In the genomic region with DNA sequence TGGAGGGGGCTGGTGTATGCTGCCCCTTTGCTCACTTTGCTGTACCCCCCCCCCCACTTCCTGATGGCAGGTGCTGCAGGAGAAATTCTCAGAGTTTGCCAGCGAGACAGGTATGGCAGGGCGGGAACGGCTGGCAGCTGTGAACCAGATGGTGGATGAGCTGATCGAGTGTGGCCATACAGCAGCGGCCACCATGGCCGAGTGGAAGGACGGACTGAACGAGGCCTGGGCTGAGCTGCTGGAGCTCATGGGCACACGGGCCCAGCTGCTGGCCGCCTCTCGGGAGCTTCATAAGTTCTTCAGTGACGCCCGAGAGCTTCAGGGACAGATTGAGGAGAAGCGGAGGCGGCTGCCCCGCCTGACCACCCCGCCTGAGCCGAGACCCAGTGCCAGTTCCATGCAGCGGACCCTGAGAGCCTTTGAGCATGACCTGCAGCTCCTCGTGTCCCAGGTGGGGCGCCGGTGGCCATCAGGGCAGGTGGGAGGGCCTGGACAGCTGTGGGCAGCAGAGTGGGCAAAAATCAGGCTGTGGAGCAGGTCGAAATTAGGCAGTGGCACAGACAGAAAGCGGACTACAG, we compare ENCODE assay signal across 31 cellular contexts.
"Had no signal": no experiment of that assay in that cellular context is flagged by ENCODE, and none has a peak within 500 bp of the region (broad histone marks: within the 10 kb centered on the region; RNA-seq: fewer than 3 reads in every experiment).

No MANE protein-coding gene starts in this region.

- H3K4me3 ChIP-seq: ascending aorta, breast epithelium, cardiac muscle cell, colonic mucosa, dorsolateral prefrontal cortex, esophagus squamous epithelium, gastroesophageal sphincter had no signal

- H3K36me3 Mint-ChIP-seq: activated CD4-positive, alpha-beta memory T cell treated with anti-CD3 and anti-CD28 coated beads for 36 hours; activated CD8-positive, alpha-beta memory T cell treated with anti-CD3 and anti-CD28 coated beads, Interleukin-2, amount 10 ng/mL, durations not matched to agents 7 days and 5 days; activated naive CD4-positive, alpha-beta T cell treated with anti-CD3 and anti-CD28 coated beads, Interleukin-2, amount 10 ng/mL, durations not matched to agents 7 days and 5 days; activated naive CD4-positive, alpha-beta T cell treated with anti-CD3 and anti-CD28 coated beads, Interleukin-2, amount 50 U/mL, for 72 hours; activated naive CD8-positive, alpha-beta T cell treated with anti-CD3 and anti-CD28 coated beads, Interleukin-2, amount 10 ng/mL, durations not matched to agents 7 days and 5 days had no signal

- H3K4me3 Mint-ChIP-seq: activated CD4-positive, alpha-beta memory T cell treated with anti-CD3 and anti-CD28 coated beads for 36 hours; activated CD4-positive, alpha-beta T cell treated with anti-CD3 and anti-CD28 coated beads for 36 hours; activated CD4-positive, alpha-beta T cell treated with anti-CD3 and anti-CD28 coated beads, Interleukin-2, amount 10 ng/mL, durations not matched to agents 24 days and 14 days; activated CD8-positive, alpha-beta memory T cell treated with anti-CD3 and anti-CD28 coated beads, Interleukin-2, amount 10 ng/mL, durations not matched to agents 7 days and 5 days; activated CD8-positive, alpha-beta T cell treated with anti-CD3 and anti-CD28 coated beads, Interleukin-2, amount 10 ng/mL, durations not matched to agents 7 days and 5 days; activated naive CD4-positive, alpha-beta T cell treated with anti-CD3 and anti-CD28 coated beads, Interleukin-2, amount 10 ng/mL, durations not matched to agents 7 days and 5 days; activated naive CD8-positive, alpha-beta T cell treated with anti-CD3 and anti-CD28 coated beads, Interleukin-2, amount 10 ng/mL, durations not matched to agents 7 days and 5 days; activated T-cell treated with anti-CD3 and anti-CD28 coated beads, Interleukin-2, amount 50 U/mL, for 72 hours; brain; dendritic cell treated with granulocyte-macrophage colony-stimulating factor and Interleukin-4, amounts not matched to agents 40 ng/mL and 50 ng/mL, for 4 days had no signal

- DNase-seq: activated CD4-positive, alpha-beta memory T cell treated with anti-CD3 and anti-CD28 coated beads for 36 hours; activated CD4-positive, alpha-beta T cell treated with anti-CD3 and anti-CD28 coated beads for 36 hours; activated CD4-positive, alpha-beta T cell treated with anti-CD3 and anti-CD28 coated beads, Interleukin-2, amount 10 ng/mL, durations not matched to agents 24 days and 14 days; activated CD4-positive, CD25-positive, alpha-beta regulatory T cell; activated CD4-positive, CD25-positive, alpha-beta regulatory T cell treated with anti-CD3 and anti-CD28 coated beads, Interleukin-2, amount 50 U/mL, for 72 hours; activated CD8-positive, alpha-beta memory T cell treated with anti-CD3 and anti-CD28 coated beads, Interleukin-2, amount 10 ng/mL, durations not matched to agents 7 days and 5 days; activated CD8-positive, alpha-beta memory T cell treated with anti-CD3 and anti-CD28 coated beads, Interleukin-2, amount 50 U/mL, for 4 hours; activated CD8-positive, alpha-beta T cell treated with anti-CD3 and anti-CD28 coated beads, Interleukin-2, amount 10 ng/mL, durations not matched to agents 7 days and 5 days; activated gamma-delta T cell; activated naive CD4-positive, alpha-beta T cell; activated naive CD4-positive, alpha-beta T cell treated with anti-CD3 and anti-CD28 coated beads, Interleukin-2, amount 10 ng/mL, durations not matched to agents 7 days and 5 days; activated naive CD8-positive, alpha-beta T cell treated with anti-CD3 and anti-CD28 coated beads, Interleukin-2, amount 10 ng/mL, durations not matched to agents 7 days and 5 days; activated T-cell treated with anti-CD3 and anti-CD28 coated beads, Interleukin-2, amount 50 U/mL, for 1 hour; activated T-cell treated with anti-CD3 and anti-CD28 coated beads, Interleukin-2, amount 50 U/mL, for 72 hours; central memory CD4-positive, alpha-beta T cell; cerebellar nuclear complex; colonic mucosa; dorsolateral prefrontal cortex; effector memory CD4-positive, alpha-beta T cell; esophagus squamous epithelium; foreskin melanocyte; head of caudate nucleus; T-helper 2 cell had no signal

- H3K36me3 ChIP-seq: ascending aorta, breast epithelium, cardiac muscle cell, colonic mucosa, esophagus squamous epithelium had no signal

- H3K27ac ChIP-seq: ascending aorta, breast epithelium, cardiac muscle cell, colonic mucosa, dorsolateral prefrontal cortex, epithelial cell of prostate, esophagus squamous epithelium, gastroesophageal sphincter had no signal

- H3K9me3 ChIP-seq: ascending aorta, breast epithelium, colonic mucosa, esophagus squamous epithelium, gastroesophageal sphincter had no signal

- ATAC-seq: activated CD4-positive, alpha-beta T cell treated with anti-CD3 and anti-CD28 coated beads for 36 hours; activated CD8-positive, alpha-beta memory T cell treated with anti-CD3 and anti-CD28 coated beads, Interleukin-2, amount 10 ng/mL, durations not matched to agents 7 days and 5 days; activated CD8-positive, alpha-beta T cell treated with anti-CD3 and anti-CD28 coated beads, Interleukin-2, amount 10 ng/mL, durations not matched to agents 7 days and 5 days; activated naive CD4-positive, alpha-beta T cell treated with anti-CD3 and anti-CD28 coated beads, Interleukin-2, amount 50 U/mL, for 72 hours; activated T-cell treated with anti-CD3 and anti-CD28 coated beads, Interleukin-2, amount 50 U/mL, for 72 hours; gastroesophageal sphincter had no signal

- H3K4me1 ChIP-seq: ascending aorta, breast epithelium, colonic mucosa, gastroesophageal sphincter had no signal

- H3K4me1 Mint-ChIP-seq: brain had no signal

- H3K9me3 Mint-ChIP-seq: activated CD4-positive, alpha-beta memory T cell treated with anti-CD3 and anti-CD28 coated beads for 36 hours; activated CD4-positive, alpha-beta T cell treated with anti-CD3 and anti-CD28 coated beads, Interleukin-2, amount 10 ng/mL, durations not matched to agents 24 days and 14 days; activated naive CD4-positive, alpha-beta T cell treated with anti-CD3 and anti-CD28 coated beads, Interleukin-2, amount 10 ng/mL, durations not matched to agents 7 days and 5 days; activated naive CD4-positive, alpha-beta T cell treated with anti-CD3 and anti-CD28 coated beads, Interleukin-2, amount 50 U/mL, for 72 hours; activated naive CD8-positive, alpha-beta T cell treated with anti-CD3 and anti-CD28 coated beads, Interleukin-2, amount 10 ng/mL, durations not matched to agents 7 days and 5 days; activated T-cell treated with anti-CD3 and anti-CD28 coated beads, Interleukin-2, amount 50 U/mL, for 72 hours; dendritic cell treated with granulocyte-macrophage colony-stimulating factor and Interleukin-4, amounts not matched to agents 40 ng/mL and 50 ng/mL, for 4 days had no signal

- H3K27me3 ChIP-seq: ascending aorta had no signal

- H3K27ac Mint-ChIP-seq: activated CD4-positive, alpha-beta memory T cell treated with anti-CD3 and anti-CD28 coated beads for 36 hours; activated CD4-positive, alpha-beta T cell treated with anti-CD3 and anti-CD28 coated beads for 36 hours; activated CD4-positive, alpha-beta T cell treated with anti-CD3 and anti-CD28 coated beads, Interleukin-2, amount 10 ng/mL, durations not matched to agents 24 days and 14 days; activated CD8-positive, alpha-beta memory T cell treated with anti-CD3 and anti-CD28 coated beads, Interleukin-2, amount 10 ng/mL, durations not matched to agents 7 days and 5 days; activated CD8-positive, alpha-beta T cell treated with anti-CD3 and anti-CD28 coated beads, Interleukin-2, amount 10 ng/mL, durations not matched to agents 7 days and 5 days; activated naive CD4-positive, alpha-beta T cell treated with anti-CD3 and anti-CD28 coated beads, Interleukin-2, amount 10 ng/mL, durations not matched to agents 7 days and 5 days; activated naive CD4-positive, alpha-beta T cell treated with anti-CD3 and anti-CD28 coated beads, Interleukin-2, amount 50 U/mL, for 72 hours; activated naive CD8-positive, alpha-beta T cell treated with anti-CD3 and anti-CD28 coated beads, Interleukin-2, amount 10 ng/mL, durations not matched to agents 7 days and 5 days; activated T-cell treated with anti-CD3 and anti-CD28 coated beads, Interleukin-2, amount 50 U/mL, for 72 hours; brain; dendritic cell treated with granulocyte-macrophage colony-stimulating factor and Interleukin-4, amounts not matched to agents 40 ng/mL and 50 ng/mL, for 4 days had no signal
